ENCODE assay signal across 1 cellular context in the genomic region with DNA sequence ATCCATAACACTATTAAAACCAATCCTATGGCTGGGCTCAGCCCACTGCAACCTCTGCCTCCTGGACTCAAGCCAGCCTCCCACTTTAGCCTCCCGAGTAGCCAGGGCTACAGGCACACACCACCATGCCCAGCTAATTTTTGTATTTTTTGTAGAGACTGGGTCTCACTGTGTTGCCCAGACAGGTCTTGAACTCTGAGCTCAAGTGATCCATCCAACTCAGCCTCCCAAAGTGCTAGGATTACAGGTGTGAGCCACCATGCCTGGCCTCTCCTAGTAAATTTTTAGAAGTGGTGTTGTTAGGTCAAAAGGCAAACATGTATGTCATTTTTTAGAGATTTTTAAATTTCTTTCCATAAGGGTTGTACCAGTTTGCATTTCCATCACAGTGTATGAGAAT.
TF ChIP-seq lines count a peak whose summit lies in the region.

No MANE protein-coding gene starts in this region.

TF ChIP-seq in HepG2, 621 proteins besides CTCF, POLR2A, EP300 and RAD21:
- TF ChIP-seq ZNF121 (CRISPR knock-in tag; IDR thresholded peaks at IDR 0.05) (peak; percentile 53; the same call in 1 of the 2 replicates), REPIN1 (CRISPR knock-in tag; IDR thresholded peaks at IDR 0.05; ENCODE audit: borderline replicate concordance, low read depth) (no peak), ZNF460 (CRISPR knock-in tag; IDR thresholded peaks at IDR 0.05; ENCODE audit: borderline replicate concordance) (peak; percentile 60), ZNF431 (CRISPR knock-in tag; IDR thresholded peaks at IDR 0.05; ENCODE audit: borderline replicate concordance, low read depth) (no peak), RBM22 (optimal IDR thresholded peaks at IDR 0.05; ENCODE audit: low read length) (peak; percentile 37)
